ENCODE assay signal across 8 cellular contexts in genomic region chr4:56410247-56410646, GRCh38. TPM values are rescaled to one million over a fixed set of nuclear protein-coding genes. Genes with fewer than 3 reads are reported as not detected.
A peak's percentile ranks its signal among the peaks of the same experiment; 100 is the strongest.
DNase-seq lines count a peak whose midpoint lies in the region; ATAC-seq and TF ChIP-seq lines count a peak whose summit lies in the region.

No MANE protein-coding gene starts in this region.

- H3K4me2 ChIP-seq in hepatocyte = peak overlapping the region; percentile 67

- WGBS in hepatocyte (ENCODE audit: low lambda C conversion rate, missing lambda C conversion rate) = 15% methylated on average over 3 of the region's 3 CpGs

- H3K4me3 ChIP-seq in astrocyte of the spinal cord (ENCODE audit: low read depth, low read length) = peak overlapping the region; percentile 28
- no peak overlapping the region for H3K4me3 ChIP-seq in hepatocyte
- H3K4me3 ChIP-seq in gastrocnemius medialis = peak overlapping the region in 3 of 4 donors; percentile 1 to 22 (median 6)
- H3K4me3 ChIP-seq in Peyer's patch = peak overlapping the region in 1 of 4 donors; percentile 8

- peaks cover 30% of the 10 kb centered on the region for H3K79me2 ChIP-seq in hepatocyte

- TF ChIP-seq POLR2A in gastrocnemius medialis (IDR thresholded peaks at IDR 0.05) (no peak), Peyer's patch (IDR thresholded peaks at IDR 0.05) (no peak)

- no peaks in the 10 kb centered on the region for H3K9me2 ChIP-seq in hepatocyte (replicated peaks; ENCODE audit: insufficient read depth)

- no peaks in the 10 kb centered on the region for H3K9me3 Mint-ChIP-seq in activated naive CD4-positive, alpha-beta T cell treated with anti-CD3 and anti-CD28 coated beads, Interleukin-2, amount 50 U/mL, for 72 hours

- H3K36me3 ChIP-seq in hepatocyte (replicated peaks; ENCODE audit: insufficient read depth, low read depth) (no peaks in the 10 kb centered on the region), gastrocnemius medialis (peaks cover 0 to 9% of the 10 kb centered on the region in 2 donors), Peyer's patch (no peaks in the 10 kb centered on the region)

- H3K27me3 ChIP-seq in hepatocyte (no peaks in the 10 kb centered on the region), gastrocnemius medialis (no peaks in the 10 kb centered on the region), Peyer's patch (no peaks in the 10 kb centered on the region)

- peaks cover 6% of the 10 kb centered on the region in 2 donors for H3K36me3 Mint-ChIP-seq in activated naive CD4-positive, alpha-beta T cell treated with anti-CD3 and anti-CD28 coated beads, Interleukin-2, amount 50 U/mL, for 72 hours

- peak; percentile 63 to 74 for ATAC-seq in activated naive CD4-positive, alpha-beta T cell treated with anti-CD3 and anti-CD28 coated beads, Interleukin-2, amount 50 U/mL, for 72 hours
- peak; percentile 62 to 72 for ATAC-seq in gastrocnemius medialis

- H3K9me3 ChIP-seq in hepatocyte (ENCODE audit: low read depth) (no peaks in the 10 kb centered on the region), gastrocnemius medialis (no peaks in the 10 kb centered on the region), Peyer's patch (no peaks in the 10 kb centered on the region)

- in situ Hi-C loops in astrocyte of the spinal cord (cut with HindIII; ENCODE audit: low sequenced_read_pairs) = no loop called here
- in situ Hi-C loops in gastrocnemius medialis (cut with MboI; ENCODE audit: low sequenced_read_pairs in 4 of 4) = loop anchor here in 2 of 4 donors (25.0 kb wide), 2 partner anchors 402 to 427 kb away; partner anchors contain the start of gene SPINK2 (in 1 of the 2)

- no peak for TF ChIP-seq CTCF in astrocyte of the spinal cord (IDR thresholded peaks at IDR 0.05; ENCODE audit: low read depth, low read length)
- TF ChIP-seq CTCF in hepatocyte (IDR thresholded peaks at IDR 0.05; ENCODE audit: poor library complexity) = no peak
- no peak for TF ChIP-seq CTCF in gastrocnemius medialis (IDR thresholded peaks at IDR 0.05 in 4 of 5, conservative IDR thresholded peaks at IDR 0.05 in 1 of 5)
- no peak for TF ChIP-seq CTCF in Peyer's patch (IDR thresholded peaks at IDR 0.05)

- H3K27ac Mint-ChIP-seq in activated naive CD4-positive, alpha-beta T cell treated with anti-CD3 and anti-CD28 coated beads, Interleukin-2, amount 50 U/mL, for 72 hours = peak overlapping the region; percentile 26 to 79

- H3K27ac ChIP-seq in hepatocyte = peak overlapping the region; percentile 80
- no peak overlapping the region for H3K27ac ChIP-seq in gastrocnemius medialis
- H3K27ac ChIP-seq in Peyer's patch = peak overlapping the region in 1 of 4 donors; percentile 48

- H2AFZ ChIP-seq in hepatocyte = no peak overlapping the region

- H3K4me1 ChIP-seq in hepatocyte (ENCODE audit: insufficient read depth) (no peaks in the 10 kb centered on the region), gastrocnemius medialis (peaks cover 9 to 15% of the 10 kb centered on the region in 2 donors), Peyer's patch (no peaks in the 10 kb centered on the region)

- intact Hi-C loops in gastrocnemius medialis (cut with DNase I; ENCODE audit: low total_unique reads) = no loop called here

- no peak for DNase-seq in activated naive CD4-positive, alpha-beta T cell treated with anti-CD3 and anti-CD28 coated beads, Interleukin-2, amount 50 U/mL, for 72 hours (ENCODE audit: low spot score in 2 of 2)
- no peak for DNase-seq in activated naive CD4-positive, alpha-beta T cell treated with Interleukin-2 at 50 U/mL for 16 hours
- DNase-seq in NCI-H226 = peak; percentile 93
- DNase-seq in astrocyte of the spinal cord (ENCODE audit: low read depth, low spot score) = peak; percentile 98
- peak; percentile 92 for DNase-seq in hepatocyte (ENCODE audit: low spot score)
- DNase-seq in gastrocnemius medialis = peak in 1 of 2 donors; percentile 4
- no peak for DNase-seq in Peyer's patch
- no peak for DNase-seq in NOMO-1 treated with DMSO at 0.1 percent for 48 hours (lab: John Stamatoyannopoulos, UW; ENCODE audit: unreplicated experiment)

- H4K20me1 ChIP-seq in hepatocyte (ENCODE audit: insufficient read depth, poor library complexity, severe bottlenecking) = no peaks in the 10 kb centered on the region

RNA-seq across cellular contexts. Expression of gene AASDH, which starts 23.0 kb away (rescaled TPM):
- total RNA-seq in activated naive CD4-positive, alpha-beta T cell treated with anti-CD3 and anti-CD28 coated beads, Interleukin-2, amount 50 U/mL, for 72 hours = 10 to 100 TPM in 1 of 2 donors, 1 to 10 TPM in 1; 8.8 to 13.8 TPM
- total RNA-seq in hepatocyte (11.9 and 22.9 TPM in 2 replicates), gastrocnemius medialis (1 to 10 TPM; 2.6 to 4.2 (median 3.3) TPM), Peyer's patch (1 to 10 TPM; 7.2 to 9.9 (median 9.6) TPM)
- 8.4 and 9.3 TPM in 2 replicates for polyA plus RNA-seq in hepatocyte

RNA-seq across cellular contexts. Expression of gene PPAT, which starts 25.2 kb away (rescaled TPM):
- 10 to 100 TPM; 34.4 to 50.8 TPM for total RNA-seq in activated naive CD4-positive, alpha-beta T cell treated with anti-CD3 and anti-CD28 coated beads, Interleukin-2, amount 50 U/mL, for 72 hours
- total RNA-seq in hepatocyte = 17.1 and 21.0 TPM in 2 replicates
- polyA plus RNA-seq in hepatocyte = 7.6 and 8.0 TPM in 2 replicates
- total RNA-seq in gastrocnemius medialis = 1 to 10 TPM; 2.6 to 5.4 (median 3.9) TPM
- total RNA-seq in Peyer's patch = 1 to 10 TPM; 1.6 to 5.0 (median 2.3) TPM

RNA-seq across cellular contexts. Expression of gene PAICS, which starts 25.8 kb away (rescaled TPM):
- total RNA-seq in activated naive CD4-positive, alpha-beta T cell treated with anti-CD3 and anti-CD28 coated beads, Interleukin-2, amount 50 U/mL, for 72 hours = 100 to 1,000 TPM; 248 to 387 TPM
- total RNA-seq in hepatocyte (56.5 and 68.6 TPM in 2 replicates), gastrocnemius medialis (10 to 100 TPM; 12.6 to 32.2 (median 24.7) TPM), Peyer's patch (10 to 100 TPM; 21.7 to 30.5 (median 25.4) TPM)
- 58.0 and 58.2 TPM in 2 replicates for polyA plus RNA-seq in hepatocyte

RNA-seq across cellular contexts. Expression of gene SRP72, which starts 57.2 kb away (rescaled TPM):
- total RNA-seq in activated naive CD4-positive, alpha-beta T cell treated with anti-CD3 and anti-CD28 coated beads, Interleukin-2, amount 50 U/mL, for 72 hours = 100 to 1,000 TPM; 152 to 179 TPM
- total RNA-seq in hepatocyte = 58.8 and 59.8 TPM in 2 replicates
- 74.9 and 79.4 TPM in 2 replicates for polyA plus RNA-seq in hepatocyte
- 10 to 100 TPM; 35.8 to 70.4 (median 53.1) TPM for total RNA-seq in gastrocnemius medialis
- 100 to 1,000 TPM in 1 of 4 donors, 10 to 100 TPM in 3; 28.9 to 191 (median 38.4) TPM for total RNA-seq in Peyer's patch

Comparison
In these comparisons a context has a peak if more than half of its experiments do, and no peak if none do; other contexts are left out.
1. DNase-seq: peak in NCI-H226 (single experiment), astrocyte of the spinal cord (single experiment) and hepatocyte (single experiment); none in activated naive CD4-positive, alpha-beta T cell treated with anti-CD3 and anti-CD28 coated beads, Interleukin-2, amount 50 U/mL, for 72 hours (0 of 2), activated naive CD4-positive, alpha-beta T cell treated with Interleukin-2 at 50 U/mL for 16 hours (single experiment), Peyer's patch (0 of 3) and NOMO-1 treated with DMSO at 0.1 percent for 48 hours (single experiment).